Comparison of ENCODE assay signal across 12 cellular contexts in the genomic region with DNA sequence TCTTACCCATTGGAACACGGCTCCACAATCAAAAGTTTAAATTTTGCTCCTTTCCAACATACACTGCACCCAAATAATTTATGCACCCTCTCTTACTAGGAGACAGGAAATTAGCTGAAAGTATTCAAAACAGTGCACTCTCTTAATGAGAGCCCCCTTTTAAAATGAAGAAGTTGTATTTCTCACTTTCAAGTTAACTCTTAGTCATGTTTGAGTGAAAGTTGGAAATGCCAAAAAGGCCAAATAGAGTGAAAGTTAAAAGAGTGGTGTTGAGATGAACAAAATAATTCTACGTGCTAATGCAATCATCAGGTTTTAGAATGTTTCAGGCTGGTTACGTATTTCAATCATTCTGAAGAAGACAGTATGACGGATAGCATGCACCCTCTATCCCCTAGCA.
DNase-seq lines count a peak whose midpoint lies in the region; ATAC-seq and TF ChIP-seq lines count a peak whose summit lies in the region.
"Had no signal": no experiment of that assay in that cellular context is flagged by ENCODE, and none has a peak within 500 bp of the region (broad histone marks: within the 10 kb centered on the region; RNA-seq: fewer than 3 reads in every experiment).

No MANE protein-coding gene starts in this region.

- TF ChIP-seq CTCF in activated B cell treated with CpG ODN at 0.5 μM for 24 hours (IDR thresholded peaks at IDR 0.05) (no peak), heart left ventricle (IDR thresholded peaks at IDR 0.05) (no peak), GM13976 (IDR thresholded peaks at IDR 0.05; ENCODE audit: borderline replicate concordance, control extremely low read depth, extremely low read depth, insufficient read depth, missing control alignments) (no peak)

- H3K27me3 ChIP-seq in heart left ventricle = no peaks in the 10 kb centered on the region
- H3K27me3 ChIP-seq: ascending aorta, esophagus muscularis mucosa had no signal

- peaks cover 40% of the 10 kb centered on the region for H3K4me1 Mint-ChIP-seq in activated B cell treated with CpG ODN at 0.5 μM for 24 hours

- no peaks in the 10 kb centered on the region for H3K4me1 ChIP-seq in heart left ventricle
- H3K4me1 ChIP-seq: ascending aorta, psoas muscle had no signal

- peak overlapping the region; percentile 95 for H3K27ac Mint-ChIP-seq in activated B cell treated with CpG ODN at 0.5 μM for 24 hours

- POLR2A ChIA-PET in activated B cell treated with CpG ODN at 0.5 μM for 24 hours (lab: Charles Lee) = interaction anchor here (0.6 to 2.4 kb wide), 15 partner anchors 8 to 435 kb away, joined by 3 to 32 read pairs (median 6); no protein-coding TSS in a partner anchor

- peak overlapping the region; percentile 84 for H3K4me3 Mint-ChIP-seq in activated B cell treated with CpG ODN at 0.5 μM for 24 hours

- no peak for TF ChIP-seq POLR2A in heart left ventricle (IDR thresholded peaks at IDR 0.05)

- CTCF ChIA-PET in activated B cell treated with CpG ODN at 0.5 μM for 24 hours (lab: Charles Lee) = interaction anchor here (1.1 to 1.9 kb wide), 4 partner anchors 18 to 399 kb away, joined by 3 to 7 read pairs (median 7); no protein-coding TSS in a partner anchor

- no peak for DNase-seq in activated B cell treated with CpG ODN at 0.5 μM for 24 hours
- no peak for DNase-seq in cortex of kidney (lab: John Stamatoyannopoulos, UW)
- no peak for DNase-seq in heart left ventricle
- no peak for DNase-seq in activated CD8-positive, alpha-beta memory T cell treated with anti-CD3 and anti-CD28 coated beads for 24 hours
- DNase-seq in GM13976 (ENCODE audit: low spot score) = no peak
- DNase-seq: NCI-H526, psoas muscle had no signal

- H3K9me3 ChIP-seq in heart left ventricle = no peaks in the 10 kb centered on the region
- H3K9me3 ChIP-seq: ascending aorta, psoas muscle had no signal

- WGBS in heart left ventricle, 4 donors = 92 to 94% (median 93%) methylated on average over 4 of the region's 4 CpGs

- peaks cover 9% of the 10 kb centered on the region for H3K9me3 Mint-ChIP-seq in activated B cell treated with CpG ODN at 0.5 μM for 24 hours

- ATAC-seq in GM18498 (IDR thresholded peaks at IDR 0.05; ENCODE audit: unreplicated experiment) (peak; percentile 86), GM21423 (IDR thresholded peaks at IDR 0.05; ENCODE audit: unreplicated experiment) (peak; percentile 79), HG03066 (IDR thresholded peaks at IDR 0.05; ENCODE audit: low read depth, unreplicated experiment) (peak; percentile 85), activated B cell treated with CpG ODN at 0.5 μM for 24 hours (ENCODE audit: low read depth) (peak; percentile 76), heart left ventricle (no peak)
- ATAC-seq: psoas muscle had no signal

- H3K36me3 Mint-ChIP-seq in activated B cell treated with CpG ODN at 0.5 μM for 24 hours (ENCODE audit: low read depth) = peaks cover 2% of the 10 kb centered on the region

- H3K27ac ChIP-seq in heart left ventricle = no peak overlapping the region
- H3K27ac ChIP-seq: ascending aorta, esophagus muscularis mucosa, psoas muscle had no signal

- H3K27me3 Mint-ChIP-seq in activated B cell treated with CpG ODN at 0.5 μM for 24 hours = no peaks in the 10 kb centered on the region

- no peaks in the 10 kb centered on the region for H3K36me3 ChIP-seq in heart left ventricle
- H3K36me3 ChIP-seq: ascending aorta, esophagus muscularis mucosa had no signal

- in situ Hi-C loops in GM13976 (cut with MboI; ENCODE audit: low sequenced_read_pairs, unreplicated experiment) = no loop called here

- intact Hi-C loops in activated B cell treated with CpG ODN at 0.5 μM for 24 hours (cut with micrococcal nuclease) = loop anchor here (1.0 to 5.0 kb wide), 8 partner anchors 20 to 458 kb away; no protein-coding TSS in a partner anchor
- intact Hi-C loops in heart left ventricle (cut with DNase I) = no loop called here

- H3K4me3 ChIP-seq in heart left ventricle = no peak overlapping the region
- H3K4me3 ChIP-seq: ascending aorta, esophagus muscularis mucosa, psoas muscle had no signal

Comparison
In these comparisons a context has a peak if more than half of its experiments do, and no peak if none do; other contexts are left out.
1. ATAC-seq: peak in GM18498 (single experiment), GM21423 (single experiment), HG03066 (single experiment) and activated B cell treated with CpG ODN at 0.5 μM for 24 hours (single experiment); none in heart left ventricle (0 of 4).